ENCODE assay signal across 1 cellular context in the genomic region with DNA sequence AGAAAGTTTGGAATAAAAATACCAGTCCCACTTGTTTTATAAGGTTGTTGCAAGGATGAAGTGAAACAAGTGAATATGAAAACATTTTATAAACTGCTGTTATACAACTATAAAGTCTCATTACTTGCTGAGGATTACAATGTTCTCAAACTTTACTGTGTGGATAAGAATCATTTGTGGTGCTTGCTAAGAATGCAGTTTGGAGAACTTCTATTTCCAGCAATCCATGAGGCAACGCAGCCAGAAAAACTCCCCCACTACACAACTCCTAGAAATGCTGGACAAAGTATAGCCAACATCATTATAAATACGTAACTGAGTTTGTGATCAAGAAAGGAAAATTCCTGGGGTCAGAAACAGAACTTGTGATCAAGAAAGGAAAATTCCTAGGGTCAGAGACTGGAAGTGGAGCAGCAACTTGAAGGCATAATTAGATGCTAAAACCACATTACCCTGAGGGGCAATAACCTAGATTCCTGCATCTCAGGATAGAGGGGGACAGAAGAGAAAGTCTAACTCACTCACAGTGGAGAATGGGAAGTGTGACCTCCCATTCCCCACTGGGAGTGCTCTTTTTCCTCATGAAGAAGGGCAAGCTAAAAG.
TF ChIP-seq lines count a peak whose summit lies in the region.

No MANE protein-coding gene starts in this region.

TF ChIP-seq in WTC11, 78 proteins besides CTCF, POLR2A, EP300 and RAD21 (continued from another document):
- TF ChIP-seq, protein P1, sequence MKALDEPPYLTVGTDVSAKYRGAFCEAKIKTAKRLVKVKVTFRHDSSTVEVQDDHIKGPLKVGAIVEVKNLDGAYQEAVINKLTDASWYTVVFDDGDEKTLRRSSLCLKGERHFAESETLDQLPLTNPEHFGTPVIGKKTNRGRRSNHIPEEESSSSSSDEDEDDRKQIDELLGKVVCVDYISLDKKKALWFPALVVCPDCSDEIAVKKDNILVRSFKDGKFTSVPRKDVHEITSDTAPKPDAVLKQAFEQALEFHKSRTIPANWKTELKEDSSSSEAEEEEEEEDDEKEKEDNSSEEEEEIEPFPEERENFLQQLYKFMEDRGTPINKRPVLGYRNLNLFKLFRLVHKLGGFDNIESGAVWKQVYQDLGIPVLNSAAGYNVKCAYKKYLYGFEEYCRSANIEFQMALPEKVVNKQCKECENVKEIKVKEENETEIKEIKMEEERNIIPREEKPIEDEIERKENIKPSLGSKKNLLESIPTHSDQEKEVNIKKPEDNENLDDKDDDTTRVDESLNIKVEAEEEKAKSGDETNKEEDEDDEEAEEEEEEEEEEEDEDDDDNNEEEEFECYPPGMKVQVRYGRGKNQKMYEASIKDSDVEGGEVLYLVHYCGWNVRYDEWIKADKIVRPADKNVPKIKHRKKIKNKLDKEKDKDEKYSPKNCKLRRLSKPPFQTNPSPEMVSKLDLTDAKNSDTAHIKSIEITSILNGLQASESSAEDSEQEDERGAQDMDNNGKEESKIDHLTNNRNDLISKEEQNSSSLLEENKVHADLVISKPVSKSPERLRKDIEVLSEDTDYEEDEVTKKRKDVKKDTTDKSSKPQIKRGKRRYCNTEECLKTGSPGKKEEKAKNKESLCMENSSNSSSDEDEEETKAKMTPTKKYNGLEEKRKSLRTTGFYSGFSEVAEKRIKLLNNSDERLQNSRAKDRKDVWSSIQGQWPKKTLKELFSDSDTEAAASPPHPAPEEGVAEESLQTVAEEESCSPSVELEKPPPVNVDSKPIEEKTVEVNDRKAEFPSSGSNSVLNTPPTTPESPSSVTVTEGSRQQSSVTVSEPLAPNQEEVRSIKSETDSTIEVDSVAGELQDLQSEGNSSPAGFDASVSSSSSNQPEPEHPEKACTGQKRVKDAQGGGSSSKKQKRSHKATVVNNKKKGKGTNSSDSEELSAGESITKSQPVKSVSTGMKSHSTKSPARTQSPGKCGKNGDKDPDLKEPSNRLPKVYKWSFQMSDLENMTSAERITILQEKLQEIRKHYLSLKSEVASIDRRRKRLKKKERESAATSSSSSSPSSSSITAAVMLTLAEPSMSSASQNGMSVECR (CRISPR knock-in tag; IDR thresholded peaks at IDR 0.05; ENCODE audit: borderline replicate concordance) = no peak
- TF ChIP-seq, protein P2, sequence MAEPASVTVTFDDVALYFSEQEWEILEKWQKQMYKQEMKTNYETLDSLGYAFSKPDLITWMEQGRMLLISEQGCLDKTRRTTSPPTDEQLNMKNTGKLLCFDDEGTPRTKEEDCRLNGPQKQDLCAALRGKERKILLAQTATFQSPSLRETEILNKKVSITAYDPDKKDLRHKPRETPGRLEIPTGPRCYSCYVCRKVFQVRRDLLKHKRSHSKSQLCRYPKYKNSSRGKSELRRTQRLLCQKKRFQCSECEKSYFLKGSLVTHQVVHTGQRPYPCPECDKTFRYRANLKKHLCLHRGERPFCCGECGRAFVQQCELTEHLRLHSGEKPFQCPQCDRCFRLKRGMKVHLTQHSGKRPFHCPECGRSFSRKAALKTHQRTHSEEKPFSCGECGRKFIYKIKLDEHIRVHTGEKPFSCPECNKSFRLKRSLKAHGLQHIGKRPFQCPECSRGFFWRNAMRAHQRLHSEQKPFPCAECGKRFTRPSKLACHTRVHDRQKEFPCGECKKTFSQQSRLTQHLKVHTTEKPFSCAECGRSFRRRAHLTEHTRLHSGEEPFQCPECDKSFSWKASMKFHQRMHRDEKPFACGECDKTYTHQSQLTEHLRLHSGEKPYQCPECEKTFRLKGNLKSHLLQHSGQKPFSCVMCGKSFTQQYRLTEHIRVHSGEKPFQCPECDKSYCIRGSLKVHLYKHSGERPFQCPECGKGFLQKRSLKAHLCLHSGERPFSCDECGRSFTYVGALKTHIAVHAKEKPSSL (CRISPR knock-in tag; conservative IDR thresholded peaks at IDR 0.05) = no peak
- TF ChIP-seq NFYB (CRISPR knock-in tag; conservative IDR thresholded peaks at IDR 0.05; ENCODE audit: low read depth) = no peak
TF ChIP-seq in WTC11: peak in this region for 0.
